Comparison of ENCODE assay signal across 16 cellular contexts in the genomic region with DNA sequence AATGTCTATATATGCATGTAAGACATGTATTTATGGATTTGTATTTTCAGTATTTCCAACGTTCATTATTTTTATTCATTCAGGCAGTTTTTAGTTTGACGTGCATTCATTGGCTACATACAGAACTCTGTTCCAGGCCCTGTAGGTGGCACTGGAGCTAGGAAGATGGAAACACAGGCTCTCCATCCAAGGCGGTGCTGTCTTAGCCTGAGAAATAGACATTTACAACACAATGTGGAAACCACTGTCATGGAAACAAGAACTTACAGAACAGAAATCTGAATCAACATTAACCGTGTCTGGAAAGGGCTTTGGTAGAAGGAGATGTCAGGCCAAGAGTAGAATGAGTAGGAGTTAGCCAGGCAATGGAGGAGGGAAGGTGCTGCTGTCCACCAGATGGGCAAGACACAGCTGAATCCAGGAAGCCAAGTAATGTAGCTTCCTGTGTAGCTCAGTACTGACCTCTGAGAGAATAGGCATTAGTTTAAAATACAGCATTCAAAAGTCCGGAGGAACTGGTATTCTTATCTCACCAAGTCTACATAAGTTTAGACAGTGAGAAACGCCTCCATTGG.
DNase-seq lines count a peak whose midpoint lies in the region; ATAC-seq, FAIRE-seq and TF ChIP-seq lines count a peak whose summit lies in the region.
"Had no signal": no experiment of that assay in that cellular context is flagged by ENCODE, and none has a peak within 500 bp of the region (broad histone marks: within the 10 kb centered on the region; RNA-seq: fewer than 3 reads in every experiment).

No MANE protein-coding gene starts in this region.

- CTCF ChIA-PET in activated CD4-positive, alpha-beta memory T cell treated with anti-CD3 and anti-CD28 coated beads, Interleukin-2, amount 10 ng/mL, durations not matched to agents 7 days and 5 days (lab: Charles Lee) = no interaction called here

- no peaks in the 10 kb centered on the region for H3K36me3 Mint-ChIP-seq in activated CD4-positive, alpha-beta memory T cell treated with anti-CD3 and anti-CD28 coated beads, Interleukin-2, amount 10 ng/mL, durations not matched to agents 7 days and 5 days (ENCODE audit: low read depth)
- H3K36me3 Mint-ChIP-seq: stimulated activated effector memory CD8-positive, alpha-beta T cell treated with anti-CD3 and anti-CD28 coated beads, Interleukin-12 subunit alpha, Interleukin-12 subunit beta, amount 100 ng/mL, for 72 hours had no signal

- H3K9me3 Mint-ChIP-seq in activated CD4-positive, alpha-beta memory T cell treated with anti-CD3 and anti-CD28 coated beads, Interleukin-2, amount 10 ng/mL, durations not matched to agents 7 days and 5 days = peaks cover 15% of the 10 kb centered on the region

- no peak for DNase-seq in D721Med (ENCODE audit: insufficient read length, low spot score)
- peak; percentile 24 for DNase-seq in RCC 7860 (ENCODE audit: low spot score)
- peak; percentile 24 for DNase-seq in fibroblast of gingiva (ENCODE audit: low read depth)
- peak; percentile 50 for DNase-seq in left kidney (ENCODE audit: low read depth, low spot score)
- no peak for DNase-seq in GM03348 (ENCODE audit: low spot score)
- no peak for DNase-seq in activated CD4-positive, alpha-beta memory T cell treated with anti-CD3 and anti-CD28 coated beads, Interleukin-2, amount 10 ng/mL, durations not matched to agents 7 days and 5 days
- DNase-seq in stimulated activated naive CD4-positive, alpha-beta T cell treated with Interleukin-2 at 50 U/mL for 16 hours (lab: John Stamatoyannopoulos, UW) = no peak
- DNase-seq: activated effector memory CD4-positive, alpha-beta T cell treated with Interleukin-2 at 50 U/mL for 16 hours; DND-41; NCI-H524 treated with DMSO at 0.1 percent for 48 hours; right lobe of liver; RPMI8226; stimulated activated CD4-positive, alpha-beta T cell treated with anti-CD3 and anti-CD28 coated beads, Interleukin-4, amount 100 ng/mL, for 1 hour; T-helper 9 cell had no signal

- H3K27ac Mint-ChIP-seq in activated CD4-positive, alpha-beta memory T cell treated with anti-CD3 and anti-CD28 coated beads, Interleukin-2, amount 10 ng/mL, durations not matched to agents 7 days and 5 days = no peak overlapping the region
- H3K27ac Mint-ChIP-seq: stimulated activated effector memory CD8-positive, alpha-beta T cell treated with anti-CD3 and anti-CD28 coated beads, Interleukin-12 subunit alpha, Interleukin-12 subunit beta, amount 100 ng/mL, for 72 hours had no signal

- no peaks in the 10 kb centered on the region for H3K4me1 Mint-ChIP-seq in activated CD4-positive, alpha-beta memory T cell treated with anti-CD3 and anti-CD28 coated beads, Interleukin-2, amount 10 ng/mL, durations not matched to agents 7 days and 5 days
- H3K4me1 Mint-ChIP-seq: stimulated activated effector memory CD8-positive, alpha-beta T cell treated with anti-CD3 and anti-CD28 coated beads, Interleukin-12 subunit alpha, Interleukin-12 subunit beta, amount 100 ng/mL, for 72 hours had no signal

- POLR2A ChIA-PET in activated CD4-positive, alpha-beta memory T cell treated with anti-CD3 and anti-CD28 coated beads, Interleukin-2, amount 10 ng/mL, durations not matched to agents 7 days and 5 days (lab: Charles Lee) = no interaction called here

- FAIRE-seq in D721Med (lab: Jason Lieb, UNC) (no peak), RCC 7860 (lab: Jason Lieb, UNC) (peak; percentile 21)

- TF ChIP-seq CTCF in D721Med (IDR thresholded peaks at IDR 0.05; ENCODE audit: insufficient read depth, missing control alignments) = peak; percentile 11

- no peaks in the 10 kb centered on the region for H3K27me3 Mint-ChIP-seq in activated CD4-positive, alpha-beta memory T cell treated with anti-CD3 and anti-CD28 coated beads, Interleukin-2, amount 10 ng/mL, durations not matched to agents 7 days and 5 days

- H3K4me3 Mint-ChIP-seq in activated CD4-positive, alpha-beta memory T cell treated with anti-CD3 and anti-CD28 coated beads, Interleukin-2, amount 10 ng/mL, durations not matched to agents 7 days and 5 days = no peak overlapping the region
- H3K4me3 Mint-ChIP-seq: stimulated activated effector memory CD8-positive, alpha-beta T cell treated with anti-CD3 and anti-CD28 coated beads, Interleukin-12 subunit alpha, Interleukin-12 subunit beta, amount 100 ng/mL, for 72 hours had no signal

- no peak for ATAC-seq in HG03354 (IDR thresholded peaks at IDR 0.05; ENCODE audit: poor library complexity, severe bottlenecking, unreplicated experiment)
- ATAC-seq: stimulated activated effector memory CD8-positive, alpha-beta T cell treated with anti-CD3 and anti-CD28 coated beads, Interleukin-12 subunit alpha, Interleukin-12 subunit beta, amount 100 ng/mL, for 72 hours had no signal

Comparison
In these comparisons a context has a peak if more than half of its experiments do, and no peak if none do; other contexts are left out.
1. DNase-seq: peak in RCC 7860 (single experiment), fibroblast of gingiva (single experiment) and left kidney (single experiment); none in D721Med (single experiment), GM03348 (single experiment), activated CD4-positive, alpha-beta memory T cell treated with anti-CD3 and anti-CD28 coated beads, Interleukin-2, amount 10 ng/mL, durations not matched to agents 7 days and 5 days (single experiment) and stimulated activated naive CD4-positive, alpha-beta T cell treated with Interleukin-2 at 50 U/mL for 16 hours (single experiment).